In the genomic region with DNA sequence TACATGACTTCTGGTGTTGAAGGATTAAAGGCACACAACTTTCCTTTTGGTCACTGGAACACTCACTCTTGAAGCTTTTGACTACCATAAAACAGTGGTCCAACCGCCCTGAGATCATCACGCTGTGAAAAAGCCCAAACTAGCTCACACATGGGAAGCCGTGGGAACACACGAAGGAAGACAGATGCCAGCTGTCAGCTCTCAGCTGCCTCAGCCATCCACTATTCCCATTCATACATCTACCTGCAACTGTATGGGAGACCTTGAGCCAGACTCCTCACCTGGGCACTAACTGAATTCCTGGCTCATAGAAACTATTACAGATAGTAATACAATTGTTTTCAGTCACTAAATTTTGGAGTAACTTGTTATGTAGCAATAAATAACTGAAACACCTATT, we compare ENCODE assay signal across 25 cellular contexts.
"Had no signal": no experiment of that assay in that cellular context is flagged by ENCODE, and none has a peak within 500 bp of the region (broad histone marks: within the 10 kb centered on the region; RNA-seq: fewer than 3 reads in every experiment).

No MANE protein-coding gene starts in this region.

- H3K4me3 ChIP-seq: hepatocyte, left ventricle myocardium inferior, lung, neural progenitor cell, smooth muscle cell, tibial nerve, uterus had no signal

- H3K27ac ChIP-seq: hepatocyte, left ventricle myocardium inferior, neural progenitor cell, neutrophil, tibial nerve, uterus had no signal

- ATAC-seq: natural killer cell; right cardiac atrium; sciatic nerve; stimulated activated memory B cell treated with anti-CD40 and anti-IgM and Interleukin-4, amounts not matched to agents 10 μg/mL and 1 μg/mL and 100 μg/mL, for 72 hours; stimulated activated naive CD8-positive, alpha-beta T cell treated with anti-CD3 and anti-CD28 coated beads, Interleukin-15, amount 100 ng/mL, for 72 hours had no signal

- H3K79me2 ChIP-seq: hepatocyte had no signal

- DNase-seq: islet precursor cell; left ventricle myocardium inferior; mesendoderm; naive B cell; natural killer cell; nephron progenitor cell; occipital lobe; retina; right cardiac atrium; stimulated activated CD4-positive, alpha-beta T cell treated with anti-CD3 and anti-CD28 coated beads, Interleukin-1b, Interleukin-23, amount 100 ng/mL, for 48 hours; stimulated activated CD4-positive, alpha-beta T cell treated with anti-CD3 and anti-CD28 coated beads, Interleukin-2, amount 100 ng/mL, for 48 hours; stimulated activated CD4-positive, alpha-beta T cell treated with anti-CD3 and anti-CD28 coated beads, Interleukin-4, amount 100 ng/mL, for 4 hours; stimulated activated CD8-positive, alpha-beta memory T cell treated with anti-CD3 and anti-CD28 coated beads, Interleukin-4, amount 100 ng/mL, for 48 hours; stimulated activated naive CD4-positive, alpha-beta T cell treated with Interleukin-2 at 50 U/mL for 16 hours; stimulated activated naive CD8-positive, alpha-beta T cell treated with anti-CD3 and anti-CD28 coated beads, Interleukin-15, amount 100 ng/mL, for 72 hours; substantia nigra; uterus had no signal

- H3K27me3 ChIP-seq: hepatocyte, neural progenitor cell, neutrophil, tibial nerve, uterus had no signal

- H3K9me3 ChIP-seq: neutrophil, uterus had no signal

- H3K4me1 ChIP-seq: left ventricle myocardium inferior, neural progenitor cell, tibial nerve, uterus had no signal

- H2AFZ ChIP-seq: hepatocyte, neural progenitor cell had no signal

- H3K9ac ChIP-seq: neural progenitor cell had no signal

- H3K36me3 ChIP-seq: left ventricle myocardium inferior, neural progenitor cell, neutrophil, tibial nerve, uterus had no signal

- H3K4me2 ChIP-seq: hepatocyte, neural progenitor cell, smooth muscle cell had no signal
